10 cellular contexts compared by ENCODE assay signal in genomic region chr7:131103997-131104396, GRCh38.
DNase-seq lines count a peak whose midpoint lies in the region; ATAC-seq, FAIRE-seq and TF ChIP-seq lines count a peak whose summit lies in the region.
"Had no signal": no experiment of that assay in that cellular context is flagged by ENCODE, and none has a peak within 500 bp of the region (broad histone marks: within the 10 kb centered on the region; RNA-seq: fewer than 3 reads in every experiment).

No MANE protein-coding gene starts in this region.

- H3K9me3 ChIP-seq in cardiac muscle cell (ENCODE audit: low read depth) (no peaks in the 10 kb centered on the region), lower lobe of right lung (no peaks in the 10 kb centered on the region), upper lobe of right lung (no peaks in the 10 kb centered on the region)

- FAIRE-seq in frontal cortex (lab: Jason Lieb, UNC), result no peak
- FAIRE-seq: endometrium had no signal

- H3K4me3 ChIP-seq in cardiac muscle cell (no peak overlapping the region), lower lobe of right lung (peak overlapping the region; percentile 70), upper lobe of right lung (peak overlapping the region; percentile 65)

- intact Hi-C loops in Right ventricle myocardium inferior (cut with DNase I), result loop anchor here (2.0 kb wide), 1 partner anchor 31 kb away; no protein-coding TSS in a partner anchor
- intact Hi-C loops in lower lobe of right lung (cut with DNase I), result no loop called here
- intact Hi-C loops in upper lobe of right lung (cut with DNase I), result no loop called here

- H3K4me1 ChIP-seq in cardiac muscle cell (ENCODE audit: low read depth) (no peaks in the 10 kb centered on the region), lower lobe of right lung (peaks cover 64% of the 10 kb centered on the region), upper lobe of right lung (peaks cover 50% of the 10 kb centered on the region)

- TF ChIP-seq CTCF in cardiac muscle cell (IDR thresholded peaks at IDR 0.05; ENCODE audit: low read depth, low read length), result peak; percentile 11
- no peak for TF ChIP-seq CTCF in lower lobe of right lung (IDR thresholded peaks at IDR 0.05)
- no peak for TF ChIP-seq CTCF in upper lobe of right lung (IDR thresholded peaks at IDR 0.05)

- no peak overlapping the region for H3K27ac ChIP-seq in cardiac muscle cell
- no peak overlapping the region for H3K27ac ChIP-seq in lower lobe of right lung
- H3K27ac ChIP-seq in upper lobe of right lung, result peak overlapping the region; percentile 45

- no peak for ATAC-seq in Right ventricle myocardium inferior
- ATAC-seq in lower lobe of right lung, result no peak
- no peak for ATAC-seq in upper lobe of right lung

- H3K36me3 ChIP-seq in cardiac muscle cell, result no peaks in the 10 kb centered on the region
- H3K36me3 ChIP-seq in lower lobe of right lung, result peaks cover 39% of the 10 kb centered on the region
- H3K36me3 ChIP-seq in upper lobe of right lung, result peaks cover 49% of the 10 kb centered on the region

- peaks cover 43% of the 10 kb centered on the region for H3K27me3 ChIP-seq in cardiac muscle cell
- no peaks in the 10 kb centered on the region for H3K27me3 ChIP-seq in lower lobe of right lung (ENCODE audit: low read depth)
- no peaks in the 10 kb centered on the region for H3K27me3 ChIP-seq in upper lobe of right lung

- DNase-seq in cardiac muscle cell (ENCODE audit: low read depth in 1 of 2, low spot score in 1 of 2), result peak in 1 of 2 donors; percentile 91
- no peak for DNase-seq in Right ventricle myocardium inferior (ENCODE audit: missing footprints)
- DNase-seq in amniotic epithelial cell (ENCODE audit: low read depth), result peak; percentile 95
- DNase-seq in lower lobe of right lung, result no peak
- DNase-seq in upper lobe of right lung, result no peak
- DNase-seq in activated gamma-delta T cell (lab: John Stamatoyannopoulos, UW), result no peak
- no peak for DNase-seq in NCI-H146 treated with DMSO at 0.1 percent for 48 hours (lab: John Stamatoyannopoulos, UW; ENCODE audit: unreplicated experiment)
- no peak for DNase-seq in frontal cortex (ENCODE audit: low spot score in 2 of 2)
- DNase-seq: DMS79 had no signal
